ENCODE assay signal across 1 cellular context in genomic region chr9:33637881-33638280, GRCh38.
TF ChIP-seq lines count a peak whose summit lies in the region.

No MANE protein-coding gene starts in this region.

TF ChIP-seq in GM23338, 12 proteins besides CTCF, POLR2A, EP300 and RAD21 (continued from another document):
- TF ChIP-seq ZNF462 (CRISPR knock-in tag; IDR thresholded peaks at IDR 0.05) (no peak), CREB1 (CRISPR knock-in tag; IDR thresholded peaks at IDR 0.05; ENCODE audit: low read depth) (no peak), POLR2AphosphoS5 (IDR thresholded peaks at IDR 0.05; ENCODE audit: low read depth) (no peak), EZH2 (IDR thresholded peaks at IDR 0.05; ENCODE audit: low read depth, unreplicated experiment) (no peak), NANOG (IDR thresholded peaks at IDR 0.05; ENCODE audit: borderline replicate concordance) (no peak), REST (IDR thresholded peaks at IDR 0.05; ENCODE audit: unreplicated experiment) (no peak), EZH2phosphoT487 (IDR thresholded peaks at IDR 0.05; ENCODE audit: unreplicated experiment) (no peak), ETS1 (IDR thresholded peaks at IDR 0.05) (no peak)
TF ChIP-seq in GM23338: peak in this region for 0.
